Comparison of ENCODE assay signal across 1 cellular context in genomic region chr3:124636101-124636862, GRCh38.
TF ChIP-seq lines count a peak whose summit lies in the region.

No MANE protein-coding gene starts in this region.

TF ChIP-seq in GM23338, 12 proteins besides CTCF, POLR2A, EP300 and RAD21 (continued from another document):
- TF ChIP-seq ZNF462 (CRISPR knock-in tag; IDR thresholded peaks at IDR 0.05) (no peak), ETS1 (IDR thresholded peaks at IDR 0.05) (no peak), CREB1 (CRISPR knock-in tag; IDR thresholded peaks at IDR 0.05; ENCODE audit: low read depth) (no peak), NANOG (IDR thresholded peaks at IDR 0.05; ENCODE audit: borderline replicate concordance) (no peak), ZNF331 (CRISPR knock-in tag; IDR thresholded peaks at IDR 0.05; ENCODE audit: low read depth) (no peak)
TF ChIP-seq in GM23338: peak in this region for 0.
